Comparison of ENCODE assay signal across 18 cellular contexts in the genomic region with DNA sequence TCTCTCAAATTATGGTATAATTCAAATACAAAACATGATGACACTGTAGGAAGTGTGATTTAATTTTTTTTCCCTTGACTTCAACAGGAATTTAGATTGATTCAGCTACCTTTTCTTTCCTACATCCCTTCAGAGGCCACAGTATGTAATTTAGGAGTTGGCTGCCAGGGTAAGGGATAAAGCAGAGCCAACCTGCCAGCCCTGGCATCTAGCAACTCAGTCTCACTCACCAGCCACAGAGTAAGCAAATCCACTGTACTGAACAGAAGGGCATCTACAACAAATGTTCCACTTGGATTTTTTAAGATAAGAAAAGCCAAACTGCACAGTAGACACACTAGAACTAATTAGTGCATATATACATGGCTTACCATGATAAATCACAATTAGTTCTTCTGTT.
"Had no signal": no experiment of that assay in that cellular context is flagged by ENCODE, and none has a peak within 500 bp of the region (broad histone marks: within the 10 kb centered on the region; RNA-seq: fewer than 3 reads in every experiment).

No MANE protein-coding gene starts in this region.

- H3K4me1 ChIP-seq: lower lobe of right lung, uterus had no signal

- H3K9me3 ChIP-seq: lower lobe of right lung, thyroid gland, uterus had no signal

- H3K4me3 Mint-ChIP-seq: activated CD4-positive, alpha-beta T cell treated with anti-CD3 and anti-CD28 coated beads for 36 hours; activated CD8-positive, alpha-beta memory T cell treated with anti-CD3 and anti-CD28 coated beads, Interleukin-2, amount 10 ng/mL, durations not matched to agents 7 days and 5 days; activated naive CD8-positive, alpha-beta T cell treated with anti-CD3 and anti-CD28 coated beads for 36 hours; neural crest cell had no signal

- H3K27me3 Mint-ChIP-seq: activated CD4-positive, alpha-beta T cell treated with anti-CD3 and anti-CD28 coated beads for 36 hours; activated CD8-positive, alpha-beta memory T cell treated with anti-CD3 and anti-CD28 coated beads, Interleukin-2, amount 10 ng/mL, durations not matched to agents 7 days and 5 days; activated naive CD8-positive, alpha-beta T cell treated with anti-CD3 and anti-CD28 coated beads for 36 hours; progenitor cell of endocrine pancreas had no signal

- H3K27me3 ChIP-seq: dorsolateral prefrontal cortex, foreskin keratinocyte, thyroid gland, uterus had no signal

- H3K4me1 Mint-ChIP-seq: neural crest cell had no signal

- H3K36me3 ChIP-seq: thyroid gland, uterus had no signal

- ATAC-seq: activated CD4-positive, alpha-beta T cell treated with anti-CD3 and anti-CD28 coated beads for 36 hours; activated CD8-positive, alpha-beta memory T cell treated with anti-CD3 and anti-CD28 coated beads, Interleukin-2, amount 10 ng/mL, durations not matched to agents 7 days and 5 days; foreskin keratinocyte; left colon; lower lobe of right lung had no signal

- H3K27ac Mint-ChIP-seq: activated CD4-positive, alpha-beta T cell treated with anti-CD3 and anti-CD28 coated beads for 36 hours; activated CD8-positive, alpha-beta memory T cell treated with anti-CD3 and anti-CD28 coated beads, Interleukin-2, amount 10 ng/mL, durations not matched to agents 7 days and 5 days; activated naive CD8-positive, alpha-beta T cell treated with anti-CD3 and anti-CD28 coated beads for 36 hours; progenitor cell of endocrine pancreas had no signal

- H3K9me3 Mint-ChIP-seq: neural crest cell had no signal

- DNase-seq: activated CD4-positive, alpha-beta T cell treated with anti-CD3 and anti-CD28 coated beads for 36 hours; activated CD4-positive, alpha-beta T cell treated with anti-CD3 and anti-CD28 coated beads, Interleukin-2, amount 50 U/mL, for 48 hours; activated CD8-positive, alpha-beta memory T cell treated with anti-CD3 and anti-CD28 coated beads, Interleukin-2, amount 10 ng/mL, durations not matched to agents 7 days and 5 days; activated naive CD4-positive, alpha-beta T cell; activated naive CD8-positive, alpha-beta T cell treated with anti-CD3 and anti-CD28 coated beads for 36 hours; amniotic stem cell; foreskin keratinocyte; glutamatergic neuron; hippocampal formation; islet precursor cell; left colon; lower lobe of right lung; stimulated activated naive CD4-positive, alpha-beta T cell; uterus had no signal

- H3K4me3 ChIP-seq: dorsolateral prefrontal cortex, lower lobe of right lung, thyroid gland, uterus had no signal

- H3K27ac ChIP-seq: dorsolateral prefrontal cortex, foreskin keratinocyte, lower lobe of right lung, thyroid gland, uterus had no signal
